In the genomic region with DNA sequence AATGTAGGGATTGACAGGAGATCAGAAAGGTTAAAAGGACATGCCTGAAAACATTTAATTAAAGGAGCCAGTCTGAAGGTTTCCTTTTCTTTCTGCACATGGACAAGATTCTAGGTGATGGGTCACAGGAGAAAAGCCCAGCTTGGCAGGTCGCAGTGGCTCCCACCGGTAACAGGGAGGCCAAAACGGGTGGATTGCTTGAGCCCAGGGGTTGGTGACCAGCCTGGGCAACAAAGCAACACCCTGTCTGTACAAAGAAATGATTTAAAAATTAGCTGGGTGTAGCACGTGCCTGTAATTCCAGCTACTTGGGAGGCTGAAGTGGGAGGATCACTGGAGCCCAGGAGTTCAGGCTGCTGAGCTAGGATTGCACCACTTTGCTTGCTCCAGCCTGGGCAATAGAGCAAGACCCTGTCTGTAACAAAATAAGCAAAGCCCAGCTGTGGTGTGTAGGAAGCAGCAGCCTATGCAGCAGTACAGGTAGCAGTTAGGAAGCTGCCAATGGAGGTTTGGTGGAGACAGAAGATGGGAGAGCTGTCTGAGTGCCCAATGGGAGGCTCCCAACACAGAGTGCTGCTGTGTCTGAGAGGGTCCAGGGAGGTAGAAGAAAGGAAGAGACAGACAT, we compare ENCODE assay signal across 11 cellular contexts. TPM values are rescaled to one million over a fixed set of nuclear protein-coding genes. Genes with fewer than 3 reads are reported as not detected.
DNase-seq lines count a peak whose midpoint lies in the region; ATAC-seq and TF ChIP-seq lines count a peak whose summit lies in the region.
"Had no signal": no experiment of that assay in that cellular context is flagged by ENCODE, and none has a peak within 500 bp of the region (broad histone marks: within the 10 kb centered on the region; RNA-seq: fewer than 3 reads in every experiment).

No MANE protein-coding gene starts in this region.

- intact Hi-C loops in left ventricle myocardium inferior (cut with micrococcal nuclease) (no loop called here), Right ventricle myocardium superior (cut with DNase I) (no loop called here), vagina (cut with DNase I) (no loop called here)

- H3K9me3 ChIP-seq in left ventricle myocardium inferior (replicated peaks) (no peaks in the 10 kb centered on the region), vagina (no peaks in the 10 kb centered on the region)

- DNase-seq in left ventricle myocardium inferior (no peak), Right ventricle myocardium superior (no peak), vagina (ENCODE audit: extremely low spot score in 2 of 2) (peak in 1 of 2 donors; percentile 88), DMS 273 treated with DMSO at 0.1 percent for 48 hours (lab: John Stamatoyannopoulos, UW) (no peak), progenitor cell of endocrine pancreas (ENCODE audit: low spot score, unreplicated experiment) (no peak)
- no peak for DNase-seq in natural killer cell treated with Interleukin-12 subunit alpha and Interleukin-12 subunit beta and Interleukin-15 and Interleukin-18, amount 100 ng/mL, for 72 hours (ENCODE audit: low spot score)
- DNase-seq: NCI-H510A had no signal

- peak overlapping the region; percentile 97 for H3K27ac ChIP-seq in left ventricle myocardium inferior (replicated peaks)
- H3K27ac ChIP-seq in angular gyrus (ENCODE audit: low read depth, low read length), result peak overlapping the region; percentile 7
- H3K27ac ChIP-seq in vagina, result peak overlapping the region; percentile 88
- H3K27ac ChIP-seq: KMS-11 had no signal

- H3K4me3 Mint-ChIP-seq in natural killer cell treated with Interleukin-12 subunit alpha and Interleukin-12 subunit beta and Interleukin-15 and Interleukin-18, amount 100 ng/mL, for 72 hours, result no peak overlapping the region
- no peak overlapping the region for H3K4me3 Mint-ChIP-seq in progenitor cell of endocrine pancreas (ENCODE audit: low read depth)

- TF ChIP-seq CTCF in left ventricle myocardium inferior (IDR thresholded peaks at IDR 0.05; ENCODE audit: borderline replicate concordance) (no peak), vagina (IDR thresholded peaks at IDR 0.05) (no peak), progenitor cell of endocrine pancreas (IDR thresholded peaks at IDR 0.05; ENCODE audit: unreplicated experiment) (no peak)

- H3K27me3 ChIP-seq in left ventricle myocardium inferior (ENCODE audit: low read depth), result no peaks in the 10 kb centered on the region
- H3K27me3 ChIP-seq in vagina, result no peaks in the 10 kb centered on the region

- H3K4me3 ChIP-seq in left ventricle myocardium inferior (no peak overlapping the region), vagina (no peak overlapping the region)
- H3K4me3 ChIP-seq: GM12878 had no signal

- H3K36me3 Mint-ChIP-seq in natural killer cell treated with Interleukin-12 subunit alpha and Interleukin-12 subunit beta and Interleukin-15 and Interleukin-18, amount 100 ng/mL, for 72 hours, result no peaks in the 10 kb centered on the region
- no peaks in the 10 kb centered on the region for H3K36me3 Mint-ChIP-seq in progenitor cell of endocrine pancreas (ENCODE audit: insufficient read depth)

- H3K4me1 Mint-ChIP-seq in natural killer cell treated with Interleukin-12 subunit alpha and Interleukin-12 subunit beta and Interleukin-15 and Interleukin-18, amount 100 ng/mL, for 72 hours (ENCODE audit: low read depth in 2 of 2), result peaks cover 46% of the 10 kb centered on the region in 2 donors
- no peaks in the 10 kb centered on the region for H3K4me1 Mint-ChIP-seq in progenitor cell of endocrine pancreas (ENCODE audit: low read depth)

- H3K27me3 Mint-ChIP-seq in natural killer cell treated with Interleukin-12 subunit alpha and Interleukin-12 subunit beta and Interleukin-15 and Interleukin-18, amount 100 ng/mL, for 72 hours, result no peaks in the 10 kb centered on the region
- peaks cover 11% of the 10 kb centered on the region for H3K27me3 Mint-ChIP-seq in progenitor cell of endocrine pancreas

- no peak for ATAC-seq in Right ventricle myocardium superior (ENCODE audit: poor library complexity)
- no peak for ATAC-seq in natural killer cell treated with Interleukin-12 subunit alpha and Interleukin-12 subunit beta and Interleukin-15 and Interleukin-18, amount 100 ng/mL, for 72 hours
- ATAC-seq in GM19452 (IDR thresholded peaks at IDR 0.05; ENCODE audit: unreplicated experiment), result no peak

- no peaks in the 10 kb centered on the region for H3K36me3 ChIP-seq in left ventricle myocardium inferior
- no peaks in the 10 kb centered on the region for H3K36me3 ChIP-seq in vagina

- H3K27ac Mint-ChIP-seq in natural killer cell treated with Interleukin-12 subunit alpha and Interleukin-12 subunit beta and Interleukin-15 and Interleukin-18, amount 100 ng/mL, for 72 hours, result peak overlapping the region; percentile 86 to 94
- no peak overlapping the region for H3K27ac Mint-ChIP-seq in progenitor cell of endocrine pancreas

- no peaks in the 10 kb centered on the region for H3K9me3 Mint-ChIP-seq in natural killer cell treated with Interleukin-12 subunit alpha and Interleukin-12 subunit beta and Interleukin-15 and Interleukin-18, amount 100 ng/mL, for 72 hours
- H3K9me3 Mint-ChIP-seq in progenitor cell of endocrine pancreas (ENCODE audit: low read depth), result no peaks in the 10 kb centered on the region

- peaks cover 48% of the 10 kb centered on the region for H3K4me1 ChIP-seq in left ventricle myocardium inferior
- peaks cover 48% of the 10 kb centered on the region for H3K4me1 ChIP-seq in vagina

- TF ChIP-seq POLR2A in vagina (IDR thresholded peaks at IDR 0.05), result no peak

RNA-seq across cellular contexts. Expression of gene AP5S1, which starts 7.3 kb away (rescaled TPM):
- 11.3 TPM for total RNA-seq in left ventricle myocardium inferior
- 11.0 TPM for total RNA-seq in Right ventricle myocardium superior
- total RNA-seq in natural killer cell treated with Interleukin-12 subunit alpha and Interleukin-12 subunit beta and Interleukin-15 and Interleukin-18, amount 100 ng/mL, for 72 hours, result 10 to 100 TPM; 13.5 to 19.7 TPM
- total RNA-seq in vagina, result 6.1 TPM
- 12.3 and 13.2 TPM in 2 replicates for total RNA-seq in progenitor cell of endocrine pancreas

RNA-seq across cellular contexts. Expression of gene CDC25B, which starts 17.0 kb away (rescaled TPM):
- total RNA-seq in left ventricle myocardium inferior (8.1 TPM), Right ventricle myocardium superior (5.7 TPM), vagina (26.5 TPM), progenitor cell of endocrine pancreas (36.7 and 37.6 TPM in 2 replicates)
- total RNA-seq in natural killer cell treated with Interleukin-12 subunit alpha and Interleukin-12 subunit beta and Interleukin-15 and Interleukin-18, amount 100 ng/mL, for 72 hours, result 10 to 100 TPM; 38.9 to 84.1 TPM

RNA-seq across cellular contexts. Expression of gene CENPB, which starts 26.5 kb away (rescaled TPM):
- total RNA-seq in left ventricle myocardium inferior (70.7 TPM), Right ventricle myocardium superior (68.3 TPM), vagina (62.9 TPM), progenitor cell of endocrine pancreas (49.6 and 53.8 TPM in 2 replicates)
- total RNA-seq in natural killer cell treated with Interleukin-12 subunit alpha and Interleukin-12 subunit beta and Interleukin-15 and Interleukin-18, amount 100 ng/mL, for 72 hours, result 100 to 1,000 TPM in 1 of 2 donors, 10 to 100 TPM in 1; 75.4 to 118 TPM

RNA-seq across cellular contexts. Expression of gene SPEF1, which starts 31.8 kb away (rescaled TPM):
- 0.33 TPM for total RNA-seq in left ventricle myocardium inferior
- 0.32 TPM for total RNA-seq in Right ventricle myocardium superior
- under 1 TPM; 0.24 to 0.36 TPM for total RNA-seq in natural killer cell treated with Interleukin-12 subunit alpha and Interleukin-12 subunit beta and Interleukin-15 and Interleukin-18, amount 100 ng/mL, for 72 hours
- total RNA-seq in vagina, result not detected
- 1.7 and 1.9 TPM in 2 replicates for total RNA-seq in progenitor cell of endocrine pancreas
- total RNA-seq: GM12878 had no signal

RNA-seq across cellular contexts. Expression of gene MAVS, which starts 33.5 kb away (rescaled TPM):
- total RNA-seq in left ventricle myocardium inferior (44.9 TPM), Right ventricle myocardium superior (35.7 TPM), vagina (22.1 TPM), progenitor cell of endocrine pancreas (42.2 and 43.8 TPM in 2 replicates)
- total RNA-seq in natural killer cell treated with Interleukin-12 subunit alpha and Interleukin-12 subunit beta and Interleukin-15 and Interleukin-18, amount 100 ng/mL, for 72 hours, result 10 to 100 TPM; 38.6 to 45.2 TPM

Comparison
In these comparisons a context has a peak if more than half of its experiments do, and no peak if none do; other contexts are left out.
1. H3K27ac ChIP-seq: peak in every context shown above with its lines; median percentile 97 in left ventricle myocardium inferior; 88 in vagina; 7 in angular gyrus.